In genomic region chr2:105919191-105919811, GRCh38 we compare ENCODE assay signal across 14 cellular contexts.
DNase-seq lines count a peak whose midpoint lies in the region; ATAC-seq and TF ChIP-seq lines count a peak whose summit lies in the region.
"Had no signal": no experiment of that assay in that cellular context is flagged by ENCODE, and none has a peak within 500 bp of the region (broad histone marks: within the 10 kb centered on the region; RNA-seq: fewer than 3 reads in every experiment).

No MANE protein-coding gene starts in this region.

- H3K56ac ChIP-seq in H9 (ENCODE audit: insufficient read length, low read depth, low read length), result no peak overlapping the region

- H3K18ac ChIP-seq in H9 (ENCODE audit: insufficient read length, low read depth, low read length), result no peak overlapping the region

- no peak overlapping the region for H2BK15ac ChIP-seq in H9 (ENCODE audit: low read depth, low read length)

- H4K91ac ChIP-seq in H9 (ENCODE audit: insufficient read length, low read depth, low read length), result no peak overlapping the region

- peak overlapping the region; percentile 48 for H2AFZ ChIP-seq in mammary epithelial cell (ENCODE audit: low read depth, low read length)
- no peak overlapping the region for H2AFZ ChIP-seq in H9 (ENCODE audit: low read length)

- no peak overlapping the region for H2BK120ac ChIP-seq in H9 (ENCODE audit: low read depth, low read length, poor library complexity, severe bottlenecking)

- CTCF ChIA-PET in mammary epithelial cell (lab: Charles Lee; ENCODE audit: low non-redundant PET), result no interaction called here

- H3K4me2 ChIP-seq in mammary epithelial cell (ENCODE audit: insufficient read depth, low read depth, low read length) (peak overlapping the region; percentile 39), H9 (ENCODE audit: insufficient read depth, insufficient read length, low read length) (no peak overlapping the region)
- H3K4me2 ChIP-seq: BLaER1 treated with 17β-estradiol and CSF1 and Interleukin-3, amounts not matched to agents 10 nM and 100 nM had no signal

- no peak overlapping the region for H4K8ac ChIP-seq in H9 (replicated peaks; ENCODE audit: insufficient read length, low read depth, low read length)

- no peaks in the 10 kb centered on the region for H3K23me2 ChIP-seq in H9 (ENCODE audit: insufficient read length, low read depth, low read length, poor library complexity, severe bottlenecking)

- H3K4me3 ChIP-seq in mammary epithelial cell (replicated peaks in 1 of 3; ENCODE audit: insufficient read depth in 1 of 3, low read depth in 2 of 3, low read length in 3 of 3), result no peak overlapping the region
- H3K4me3 ChIP-seq: BLaER1 treated with 17β-estradiol and CSF1 and Interleukin-3, amounts not matched to agents 10 nM and 100 nM; gastroesophageal sphincter; thyroid gland had no signal

- H3K27ac Mint-ChIP-seq in H9, result peak overlapping the region in 1 of 3 experiments; percentile 19; a peak in 1 of 7 replicates
- H3K27ac Mint-ChIP-seq: progenitor cell of endocrine pancreas had no signal

- peaks cover 0 to 4% (median 1%) of the 10 kb centered on the region in 3 experiments; a peak in 2 of 7 replicates for H3K36me3 Mint-ChIP-seq in H9 (ENCODE audit: insufficient read depth in 1 of 3, low read depth in 3 of 3)

- peaks cover 3 to 4% of the 10 kb centered on the region in 2 experiments; a peak in 4 of 5 replicates for H3K9me3 Mint-ChIP-seq in H9

- H3K23ac ChIP-seq in H9 (ENCODE audit: insufficient read length, low read depth, low read length), result no peak overlapping the region

- H4K5ac ChIP-seq in H9 (ENCODE audit: insufficient read length, low read depth, low read length), result no peak overlapping the region

- no peak for TF ChIP-seq CTCF in mammary epithelial cell (conservative IDR thresholded peaks at IDR 0.05 in 1 of 2, IDR thresholded peaks at IDR 0.05 in 1 of 2; ENCODE audit: extremely low read depth in 1 of 2, insufficient read depth in 1 of 2, low read depth in 1 of 2, low read length in 2 of 2)
- TF ChIP-seq CTCF in H9 (conservative IDR thresholded peaks at IDR 0.05), result no peak

- H2BK12ac ChIP-seq in H9 (ENCODE audit: insufficient read length, low read depth, low read length), result no peak overlapping the region

- H3K4ac ChIP-seq in H9 (ENCODE audit: low read depth, low read length), result no peak overlapping the region

- H3T11ph ChIP-seq in H9 (ENCODE audit: low read length), result no peak overlapping the region

- H4K20me1 ChIP-seq in mammary epithelial cell (ENCODE audit: insufficient read depth, low read length) (no peaks in the 10 kb centered on the region), H9 (ENCODE audit: control insufficient read depth, insufficient read depth, insufficient read length) (no peaks in the 10 kb centered on the region)
- H4K20me1 ChIP-seq: BLaER1 treated with 17β-estradiol and CSF1 and Interleukin-3, amounts not matched to agents 10 nM and 100 nM had no signal

- intact Hi-C loops in mammary epithelial cell (cut with micrococcal nuclease), result no loop called here

- WGBS in mammary epithelial cell (ENCODE audit: low coverage, missing lambda C conversion rate), result 17% methylated on average over 2 of the region's 3 CpGs
- WGBS in H9 (ENCODE audit: extremely low coverage, insufficient read length, low lambda C conversion rate), result no CpG with 5 or more reads among the region's 3 CpGs

- no peaks in the 10 kb centered on the region; a peak in 1 of 4 replicates for H3K4me1 Mint-ChIP-seq in H9

- H3K36me3 ChIP-seq in mammary epithelial cell (ENCODE audit: insufficient read depth, low read length), result no peaks in the 10 kb centered on the region
- H3K36me3 ChIP-seq: gastroesophageal sphincter, thyroid gland had no signal

- no TSS peak for BruUV-seq in mammary epithelial cell (replicated peaks; lab: Mats Ljungman, UMichigan)

- no peak overlapping the region for H2AK5ac ChIP-seq in H9 (ENCODE audit: insufficient read length, low read length)

- peaks cover 3% of the 10 kb centered on the region for H3K27me3 Mint-ChIP-seq in H9 (ENCODE audit: low read depth)
- H3K27me3 Mint-ChIP-seq: progenitor cell of endocrine pancreas had no signal

- H3K9ac ChIP-seq in mammary epithelial cell (ENCODE audit: insufficient read depth, low read length), result no peak overlapping the region
- H3K9ac ChIP-seq in H9 (ENCODE audit: extremely low read depth, insufficient read length, low read length), result no peak overlapping the region
- H3K9ac ChIP-seq: BLaER1 treated with 17β-estradiol and CSF1 and Interleukin-3, amounts not matched to agents 10 nM and 100 nM had no signal

- ATAC-seq in left lobe of liver (peak; percentile 23), HG03565 (IDR thresholded peaks at IDR 0.05; ENCODE audit: unreplicated experiment) (no peak)
- ATAC-seq: gastroesophageal sphincter had no signal

- H2BK5ac ChIP-seq in H9 (ENCODE audit: insufficient read length, low read length), result no peak overlapping the region

- H2BK20ac ChIP-seq in H9 (ENCODE audit: low read depth, low read length, poor library complexity, severe bottlenecking), result no peak overlapping the region

- H3K14ac ChIP-seq in H9 (ENCODE audit: insufficient read depth, low read length), result no peak overlapping the region; the same call in 1 of the 2 replicates

- no peak overlapping the region for H3K4me3 Mint-ChIP-seq in H9

- H3K79me2 ChIP-seq in mammary epithelial cell (ENCODE audit: insufficient read depth, low read length) (no peaks in the 10 kb centered on the region), H9 (ENCODE audit: insufficient read depth, low read length) (no peaks in the 10 kb centered on the region)

- H3K27me3 ChIP-seq in mammary epithelial cell (ENCODE audit: insufficient read depth, low read length), result no peaks in the 10 kb centered on the region
- H3K27me3 ChIP-seq in H9 (ENCODE audit: insufficient read depth, low read length), result no peaks in the 10 kb centered on the region
- H3K27me3 ChIP-seq: BLaER1 treated with 17β-estradiol and CSF1 and Interleukin-3, amounts not matched to agents 10 nM and 100 nM; gastroesophageal sphincter; thyroid gland had no signal

- H3K79me1 ChIP-seq in H9 (ENCODE audit: insufficient read depth, low read depth, low read length, poor library complexity, severe bottlenecking), result no peaks in the 10 kb centered on the region

- H3K27ac ChIP-seq in mammary epithelial cell (ENCODE audit: insufficient read depth, low read depth, low read length) (peak overlapping the region; percentile 18), H9 (ENCODE audit: insufficient read length, low read depth, low read length) (no peak overlapping the region)
- H3K27ac ChIP-seq: BLaER1 treated with 17β-estradiol and CSF1 and Interleukin-3, amounts not matched to agents 10 nM and 100 nM; gastroesophageal sphincter; thyroid gland had no signal

- dilution Hi-C loops in mammary epithelial cell (cut with HindIII; ENCODE audit: low sequenced_read_pairs), result no loop called here

- DNase-seq in DMS153 (lab: John Stamatoyannopoulos, UW), result peak; percentile 71
- DNase-seq in NCI-H2029 (lab: John Stamatoyannopoulos, UW), result peak; percentile 91
- DNase-seq in mammary epithelial cell, result peak; percentile 87
- DNase-seq in left lobe of liver (ENCODE audit: low spot score), result no peak
- DNase-seq in GF-D8 (lab: John Stamatoyannopoulos, UW), result no peak
- DNase-seq in H9, result no peak
- no peak for DNase-seq in stimulated activated naive CD4-positive, alpha-beta T cell (lab: John Stamatoyannopoulos, UW)
- DNase-seq: activated gamma-delta T cell, NCI-H1417 had no signal

- H3K4me1 ChIP-seq in mammary epithelial cell (ENCODE audit: insufficient read depth, low read length) (peaks cover 34% of the 10 kb centered on the region), H9 (ENCODE audit: insufficient read depth, low read length) (no peaks in the 10 kb centered on the region)
- H3K4me1 ChIP-seq: gastroesophageal sphincter, thyroid gland had no signal

- H3K9me3 ChIP-seq in mammary epithelial cell (replicated peaks; ENCODE audit: insufficient read depth, low read length), result peaks cover 2% of the 10 kb centered on the region
- H3K9me3 ChIP-seq in H9 (ENCODE audit: control insufficient read depth, low read depth, low read length), result no peaks in the 10 kb centered on the region
- H3K9me3 ChIP-seq: thyroid gland had no signal

- in situ Hi-C loops in mammary epithelial cell (cut with MboI; ENCODE audit: low sequenced_read_pairs in 2 of 2), result no loop called here

Comparison
In these comparisons a context has a peak if more than half of its experiments do, and no peak if none do; other contexts are left out.
1. DNase-seq: peak in DMS153 (single experiment), NCI-H2029 (single experiment) and mammary epithelial cell (single experiment); none in left lobe of liver (single experiment), GF-D8 (single experiment), H9 (single experiment) and stimulated activated naive CD4-positive, alpha-beta T cell (0 of 6).